ENCODE assay signal across 10 cellular contexts in the genomic region with DNA sequence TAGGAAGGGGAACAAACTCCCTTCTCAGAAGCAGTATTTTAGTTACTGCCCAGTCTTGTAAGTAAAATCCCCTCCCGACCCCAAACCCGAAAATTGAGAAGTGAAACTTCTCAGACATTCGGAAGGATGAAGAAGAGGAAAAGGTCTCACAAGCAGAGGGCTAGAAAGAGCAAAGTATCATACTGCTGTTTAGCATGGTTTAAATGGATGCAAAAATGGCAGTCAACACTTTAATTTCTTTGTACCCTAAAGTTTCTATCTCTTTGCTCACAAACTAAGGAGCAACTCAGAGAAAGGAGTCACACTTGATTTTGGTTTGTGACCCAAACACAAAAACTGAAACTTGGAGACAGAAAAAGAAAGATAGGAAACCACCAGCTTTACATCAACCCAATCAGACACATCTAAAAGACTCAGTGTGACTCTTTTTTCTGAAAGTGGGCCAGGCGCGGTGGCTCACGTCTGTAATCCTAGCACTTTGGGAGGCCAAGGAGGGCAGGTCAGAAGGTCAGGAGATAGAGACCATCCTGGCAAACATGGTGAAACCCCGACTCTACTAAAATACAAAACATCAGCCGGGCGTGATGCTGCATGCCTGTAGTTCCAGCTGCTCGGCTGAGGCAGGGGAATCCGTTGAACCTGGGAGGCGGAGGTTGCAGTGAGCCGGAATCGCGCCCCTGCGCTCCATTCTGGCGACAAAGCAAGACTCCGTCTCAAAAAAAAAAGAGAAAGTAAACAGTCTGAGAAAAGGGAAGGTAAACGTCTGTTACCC.
DNase-seq lines count a peak whose midpoint lies in the region; ATAC-seq and TF ChIP-seq lines count a peak whose summit lies in the region.
"Had no signal": no experiment of that assay in that cellular context is flagged by ENCODE, and none has a peak within 500 bp of the region (broad histone marks: within the 10 kb centered on the region; RNA-seq: fewer than 3 reads in every experiment).

No MANE protein-coding gene starts in this region.

- no peaks in the 10 kb centered on the region for H3K4me1 ChIP-seq in right atrium auricular region

- H3K4me3 ChIP-seq in right atrium auricular region (no peak overlapping the region), H7 (ENCODE audit: insufficient read depth, low read depth, low read length) (no peak overlapping the region)

- no peak overlapping the region for H3K27ac ChIP-seq in right atrium auricular region
- H3K27ac ChIP-seq: neutrophil had no signal

- peaks cover 18% of the 10 kb centered on the region for H3K27me3 Mint-ChIP-seq in activated T-cell treated with anti-CD3 and anti-CD28 coated beads, Interleukin-2, amount 50 U/mL, for 72 hours (ENCODE audit: low read depth)
- H3K27me3 Mint-ChIP-seq in stimulated activated naive B cell treated with anti-CD40 and anti-IgM and Interleukin-4, amounts not matched to agents 10 μg/mL and 1 μg/mL and 100 μg/mL, for 72 hours: peaks cover 0 to 11% of the 10 kb centered on the region in 2 donors

- H3K27me3 ChIP-seq in right atrium auricular region (no peaks in the 10 kb centered on the region), H7 (ENCODE audit: control insufficient read depth, insufficient read depth, low read length) (no peaks in the 10 kb centered on the region)
- H3K27me3 ChIP-seq: neutrophil had no signal

- H3K9me3 Mint-ChIP-seq in activated T-cell treated with anti-CD3 and anti-CD28 coated beads, Interleukin-2, amount 50 U/mL, for 72 hours: no peaks in the 10 kb centered on the region
- H3K9me3 Mint-ChIP-seq in stimulated activated naive B cell treated with anti-CD40 and anti-IgM and Interleukin-4, amounts not matched to agents 10 μg/mL and 1 μg/mL and 100 μg/mL, for 72 hours: peaks cover 0 to 3% of the 10 kb centered on the region in 2 donors
- H3K9me3 Mint-ChIP-seq: T-helper 1 cell treated with Interleukin-12 subunit alpha and Interleukin-12 subunit beta and Interleukin-4 antibody, amounts not matched to agents 30 μg/mL and 1 μg/mL, for 36 hours had no signal

- no peak for DNase-seq in activated T-cell treated with anti-CD3 and anti-CD28 coated beads, Interleukin-2, amount 50 U/mL, for 72 hours
- DNase-seq in activated T-cell treated with anti-CD3 and anti-CD28 coated beads, Interleukin-2, amount 50 U/mL, for 1 hour: no peak
- DNase-seq in MV-4-11 (lab: John Stamatoyannopoulos, UW): peak; percentile 80
- peak; percentile 26 for DNase-seq in stimulated activated naive B cell treated with anti-CD40 and anti-IgM and Interleukin-4, amounts not matched to agents 10 μg/mL and 1 μg/mL and 100 μg/mL, for 72 hours
- no peak for DNase-seq in NCI-H446 treated with DMSO at 0.1 percent for 48 hours (lab: John Stamatoyannopoulos, UW)
- no peak for DNase-seq in right atrium auricular region (ENCODE audit: low spot score)
- DNase-seq in H7: no peak

- ATAC-seq in activated T-cell treated with anti-CD3 and anti-CD28 coated beads, Interleukin-2, amount 50 U/mL, for 72 hours (replicated peaks in 1 of 2): peak in 1 of 2 donors; percentile 76
- ATAC-seq in HG02759 (IDR thresholded peaks at IDR 0.05; ENCODE audit: unreplicated experiment): peak; percentile 77
- ATAC-seq in stimulated activated naive B cell treated with anti-CD40 and anti-IgM and Interleukin-4, amounts not matched to agents 10 μg/mL and 1 μg/mL and 100 μg/mL, for 72 hours (replicated peaks): peak; percentile 73 to 74

- peaks cover 9% of the 10 kb centered on the region for H3K4me1 Mint-ChIP-seq in activated T-cell treated with anti-CD3 and anti-CD28 coated beads, Interleukin-2, amount 50 U/mL, for 72 hours (ENCODE audit: low read depth)
- H3K4me1 Mint-ChIP-seq in stimulated activated naive B cell treated with anti-CD40 and anti-IgM and Interleukin-4, amounts not matched to agents 10 μg/mL and 1 μg/mL and 100 μg/mL, for 72 hours: peaks cover 22 to 50% of the 10 kb centered on the region in 2 donors

- H3K36me3 ChIP-seq in right atrium auricular region: no peaks in the 10 kb centered on the region
- H3K36me3 ChIP-seq in H7 (replicated peaks; ENCODE audit: control insufficient read depth, insufficient read depth, low read length): no peaks in the 10 kb centered on the region
- H3K36me3 ChIP-seq: neutrophil had no signal

- H3K27ac Mint-ChIP-seq in activated T-cell treated with anti-CD3 and anti-CD28 coated beads, Interleukin-2, amount 50 U/mL, for 72 hours: no peak overlapping the region
- H3K27ac Mint-ChIP-seq in stimulated activated naive B cell treated with anti-CD40 and anti-IgM and Interleukin-4, amounts not matched to agents 10 μg/mL and 1 μg/mL and 100 μg/mL, for 72 hours: peak overlapping the region; percentile 90
- H3K27ac Mint-ChIP-seq: T-helper 1 cell treated with Interleukin-12 subunit alpha and Interleukin-12 subunit beta and Interleukin-4 antibody, amounts not matched to agents 30 μg/mL and 1 μg/mL, for 36 hours had no signal

- TF ChIP-seq CTCF in right atrium auricular region (IDR thresholded peaks at IDR 0.05): no peak

- peak overlapping the region; percentile 40 to 61 for H3K4me3 Mint-ChIP-seq in activated T-cell treated with anti-CD3 and anti-CD28 coated beads, Interleukin-2, amount 50 U/mL, for 72 hours
- peak overlapping the region; percentile 61 to 74 for H3K4me3 Mint-ChIP-seq in stimulated activated naive B cell treated with anti-CD40 and anti-IgM and Interleukin-4, amounts not matched to agents 10 μg/mL and 1 μg/mL and 100 μg/mL, for 72 hours
- H3K4me3 Mint-ChIP-seq: T-helper 1 cell treated with Interleukin-12 subunit alpha and Interleukin-12 subunit beta and Interleukin-4 antibody, amounts not matched to agents 30 μg/mL and 1 μg/mL, for 36 hours had no signal

- no peaks in the 10 kb centered on the region for H3K36me3 Mint-ChIP-seq in activated T-cell treated with anti-CD3 and anti-CD28 coated beads, Interleukin-2, amount 50 U/mL, for 72 hours (ENCODE audit: insufficient read depth in 2 of 2)
- peaks cover 0 to 2% of the 10 kb centered on the region in 2 donors for H3K36me3 Mint-ChIP-seq in stimulated activated naive B cell treated with anti-CD40 and anti-IgM and Interleukin-4, amounts not matched to agents 10 μg/mL and 1 μg/mL and 100 μg/mL, for 72 hours

- H3K9me3 ChIP-seq in right atrium auricular region: no peaks in the 10 kb centered on the region
- H3K9me3 ChIP-seq: neutrophil had no signal

Comparison
In these comparisons a context has a peak if more than half of its experiments do, and no peak if none do; other contexts are left out.
1. DNase-seq: peak in MV-4-11 (single experiment) and stimulated activated naive B cell treated with anti-CD40 and anti-IgM and Interleukin-4, amounts not matched to agents 10 μg/mL and 1 μg/mL and 100 μg/mL, for 72 hours (single experiment); none in activated T-cell treated with anti-CD3 and anti-CD28 coated beads, Interleukin-2, amount 50 U/mL, for 72 hours (0 of 2), activated T-cell treated with anti-CD3 and anti-CD28 coated beads, Interleukin-2, amount 50 U/mL, for 1 hour (single experiment), NCI-H446 treated with DMSO at 0.1 percent for 48 hours (single experiment), right atrium auricular region (single experiment) and H7 (single experiment).